Comparison of ENCODE assay signal across 23 cellular contexts in genomic region chr9:115025721-115026120, GRCh38.
DNase-seq lines count a peak whose midpoint lies in the region; ATAC-seq, FAIRE-seq and TF ChIP-seq lines count a peak whose summit lies in the region.
"Had no signal": no experiment of that assay in that cellular context is flagged by ENCODE, and none has a peak within 500 bp of the region (broad histone marks: within the 10 kb centered on the region; RNA-seq: fewer than 3 reads in every experiment).

No MANE protein-coding gene starts in this region.

- peak overlapping the region; percentile 96 for H2AK5ac ChIP-seq in trophoblast cell (ENCODE audit: low read length)

- DNase-seq in breast epithelium (ENCODE audit: low spot score in 2 of 2) (no peak), MCF 10A (ENCODE audit: unreplicated experiment) (no peak), astrocyte (ENCODE audit: low read depth) (peak; percentile 61), trophoblast cell (no peak), COLO668 (lab: John Stamatoyannopoulos, UW; ENCODE audit: unreplicated experiment) (no peak), PC-9 (no peak)
- DNase-seq: 8988T, DMS53, HCEC 1CT, MV-4-11, NCI-H1105, NCI-H1436 treated with DMSO at 0.1 percent for 48 hours, NCI-H187 treated with DMSO at 0.1 percent for 48 hours, NCI-H2107, NCI-H446, NCI-H524 treated with DMSO at 0.1 percent for 48 hours, NCI-H774, Peyer's patch, SHP77 treated with DMSO at 0.1 percent for 48 hours had no signal

- H4K12ac ChIP-seq in trophoblast cell (ENCODE audit: low read depth, low read length), result no peak overlapping the region

- peaks cover 12% of the 10 kb centered on the region; the same call in 1 of the 2 replicates for H3F3A ChIP-seq in PC-9 (ENCODE audit: insufficient read depth, low read depth)

- BruUV-seq in MCF 10A (replicated peaks; lab: Mats Ljungman, UMichigan) (no TSS peak), PC-9 (replicated peaks; lab: Mats Ljungman, UMichigan) (no TSS peak)

- no peaks in the 10 kb centered on the region for H3K36me3 Mint-ChIP-seq in MCF 10A (ENCODE audit: insufficient read depth, unreplicated experiment)
- H3K36me3 Mint-ChIP-seq in astrocyte (ENCODE audit: low read depth, unreplicated experiment), result peaks cover 50% of the 10 kb centered on the region

- H3K23ac ChIP-seq in trophoblast cell (ENCODE audit: low read length), result no peak overlapping the region

- H3K9me2 ChIP-seq in PC-9 (ENCODE audit: insufficient read depth), result no peaks in the 10 kb centered on the region

- CTCF ChIA-PET in MCF 10A (lab: Yijun Ruan, JAX), result interaction anchor here (0.5 to 1.3 kb wide), 3 partner anchors 10 to 23 kb away, joined by 3 to 6 read pairs (median 3); no protein-coding TSS in a partner anchor
- CTCF ChIA-PET in PC-9 (lab: Charles Lee), result interaction anchor here (0.6 to 0.7 kb wide), 2 partner anchors 80 to 1638 kb away, joined by 3 read pairs; no protein-coding TSS in a partner anchor

- H3K27ac ChIP-seq in breast epithelium (peak overlapping the region; percentile 48 to 55), astrocyte (ENCODE audit: low read depth, low read length) (no peak overlapping the region), trophoblast cell (ENCODE audit: low read depth, low read length) (peak overlapping the region; percentile 94), PC-9 (no peak overlapping the region)
- H3K27ac ChIP-seq: HL-60 had no signal

- FAIRE-seq in astrocyte (lab: Jason Lieb, UNC), result no peak
- FAIRE-seq: GM12892, H1 had no signal

- H3K9me3 Mint-ChIP-seq in MCF 10A (ENCODE audit: unreplicated experiment) (no peaks in the 10 kb centered on the region), astrocyte (ENCODE audit: unreplicated experiment) (no peaks in the 10 kb centered on the region)

- no peaks in the 10 kb centered on the region for H3K27me3 Mint-ChIP-seq in MCF 10A (ENCODE audit: insufficient read depth, unreplicated experiment)
- H3K27me3 Mint-ChIP-seq in astrocyte (ENCODE audit: low read depth, unreplicated experiment), result no peaks in the 10 kb centered on the region

- H3K79me2 ChIP-seq in astrocyte (ENCODE audit: insufficient read depth, low read length), result no peaks in the 10 kb centered on the region
- peaks cover 5% of the 10 kb centered on the region for H3K79me2 ChIP-seq in trophoblast cell (ENCODE audit: control insufficient read depth, insufficient read depth, low read length, poor library complexity)
- H3K79me2 ChIP-seq in PC-9 (ENCODE audit: low read depth), result no peaks in the 10 kb centered on the region

- H3K4me1 ChIP-seq in breast epithelium (peaks cover 0 to 3% of the 10 kb centered on the region in 2 donors), astrocyte (ENCODE audit: insufficient read depth, low read length) (peaks cover 33% of the 10 kb centered on the region), trophoblast cell (ENCODE audit: control insufficient read depth in 1 of 2, insufficient read depth in 2 of 2, low read length in 2 of 2) (peaks cover 15 to 23% of the 10 kb centered on the region in 2 experiments), PC-9 (replicated peaks; ENCODE audit: insufficient read depth) (peaks cover 14% of the 10 kb centered on the region)
- H3K4me1 ChIP-seq: Peyer's patch had no signal

- H3K79me1 ChIP-seq in trophoblast cell (ENCODE audit: low read length), result peaks cover 33% of the 10 kb centered on the region

- H3K4me2 ChIP-seq in astrocyte (ENCODE audit: low read length), result no peak overlapping the region
- no peak overlapping the region for H3K4me2 ChIP-seq in trophoblast cell (ENCODE audit: low read length)
- no peak overlapping the region for H3K4me2 ChIP-seq in PC-9

- peak overlapping the region; percentile 95 for H2BK12ac ChIP-seq in trophoblast cell (ENCODE audit: low read length)

- H4K8ac ChIP-seq in trophoblast cell (ENCODE audit: low read depth, low read length), result peak overlapping the region; percentile 62

- H3K4me3 Mint-ChIP-seq in MCF 10A (ENCODE audit: unreplicated experiment) (no peak overlapping the region), astrocyte (ENCODE audit: unreplicated experiment) (no peak overlapping the region)

- H2BK5ac ChIP-seq in trophoblast cell (ENCODE audit: low read depth, low read length, poor library complexity), result peak overlapping the region; percentile 91

- H3K36me3 ChIP-seq in breast epithelium, result no peaks in the 10 kb centered on the region
- peaks cover 54% of the 10 kb centered on the region for H3K36me3 ChIP-seq in astrocyte (ENCODE audit: insufficient read depth, low read length)
- H3K36me3 ChIP-seq in trophoblast cell (ENCODE audit: control insufficient read depth in 1 of 2, insufficient read depth in 2 of 2, low read length in 2 of 2), result peaks cover 15 to 26% of the 10 kb centered on the region in 2 experiments
- no peaks in the 10 kb centered on the region for H3K36me3 ChIP-seq in PC-9 (ENCODE audit: low read depth)

- peak overlapping the region; percentile 96 for H2BK120ac ChIP-seq in trophoblast cell (ENCODE audit: insufficient read depth, low read length, poor library complexity)

- ATAC-seq in HG03439 (IDR thresholded peaks at IDR 0.05; ENCODE audit: unreplicated experiment), result no peak

- H3K9me3 ChIP-seq in breast epithelium, result no peaks in the 10 kb centered on the region
- H3K9me3 ChIP-seq in astrocyte (ENCODE audit: insufficient read depth, low read depth, low read length), result no peaks in the 10 kb centered on the region
- H3K9me3 ChIP-seq in trophoblast cell (ENCODE audit: insufficient read depth, low read depth, low read length), result no peaks in the 10 kb centered on the region
- no peaks in the 10 kb centered on the region for H3K9me3 ChIP-seq in PC-9 (ENCODE audit: insufficient read depth, low read depth)
- H3K9me3 ChIP-seq: Peyer's patch had no signal

- H3K18ac ChIP-seq in trophoblast cell (ENCODE audit: low read length), result peak overlapping the region; percentile 82

- H3K27ac Mint-ChIP-seq in MCF 10A (ENCODE audit: low read depth, unreplicated experiment) (no peak overlapping the region), astrocyte (ENCODE audit: unreplicated experiment) (peak overlapping the region; percentile 2)

- H3K4ac ChIP-seq in trophoblast cell (ENCODE audit: low read depth, low read length), result peak overlapping the region; percentile 66

- intact Hi-C loops in breast epithelium (cut with DNase I; ENCODE audit: low total_unique reads) (no loop called here), MCF 10A (cut with micrococcal nuclease) (no loop called here), PC-9 (cut with micrococcal nuclease; ENCODE audit: unreplicated experiment) (loop anchor here (1.0 kb wide), 4 partner anchors 96 to 348 kb away; no protein-coding TSS in a partner anchor)

- peak overlapping the region; percentile 82 for H3K14ac ChIP-seq in trophoblast cell (ENCODE audit: low read length)

- no peak for TF ChIP-seq POLR2A in breast epithelium (IDR thresholded peaks at IDR 0.05)

- H4K91ac ChIP-seq in trophoblast cell (ENCODE audit: low read depth, low read length), result peak overlapping the region; percentile 83

- TF ChIP-seq CTCF in breast epithelium (IDR thresholded peaks at IDR 0.05) (no peak), MCF 10A (IDR thresholded peaks at IDR 0.05; ENCODE audit: unreplicated experiment) (no peak), astrocyte (IDR thresholded peaks at IDR 0.05; ENCODE audit: insufficient read depth, low read depth, low read length) (no peak), PC-9 (conservative IDR thresholded peaks at IDR 0.05) (no peak)

- H2AFZ ChIP-seq in astrocyte (ENCODE audit: low read depth, low read length), result no peak overlapping the region
- H2AFZ ChIP-seq in trophoblast cell (ENCODE audit: insufficient read depth, low read length, poor library complexity), result no peak overlapping the region
- no peak overlapping the region for H2AFZ ChIP-seq in PC-9

- POLR2A ChIA-PET in MCF 10A (lab: Yijun Ruan, JAX) (no interaction called here), PC-9 (lab: Charles Lee; ENCODE audit: unreplicated experiment) (interaction anchor here (0.6 kb wide), 1 partner anchor 10 kb away, joined by 5 read pairs; no protein-coding TSS in a partner anchor)

- H3K4me1 Mint-ChIP-seq in MCF 10A (ENCODE audit: insufficient read depth, unreplicated experiment), result no peaks in the 10 kb centered on the region
- peaks cover 31% of the 10 kb centered on the region for H3K4me1 Mint-ChIP-seq in astrocyte (ENCODE audit: low read depth, unreplicated experiment)

- H3K27me3 ChIP-seq in breast epithelium (no peaks in the 10 kb centered on the region), astrocyte (ENCODE audit: insufficient read depth, low read length) (no peaks in the 10 kb centered on the region), trophoblast cell (ENCODE audit: insufficient read depth, low read length) (no peaks in the 10 kb centered on the region), PC-9 (ENCODE audit: insufficient read depth, low read depth) (no peaks in the 10 kb centered on the region)
- H3K27me3 ChIP-seq: Peyer's patch had no signal

- H3K9ac ChIP-seq in astrocyte (ENCODE audit: low read length) (no peak overlapping the region), trophoblast cell (ENCODE audit: low read length) (no peak overlapping the region)

- H4K20me1 ChIP-seq in astrocyte (ENCODE audit: insufficient read depth, low read length), result no peaks in the 10 kb centered on the region
- no peaks in the 10 kb centered on the region for H4K20me1 ChIP-seq in PC-9 (ENCODE audit: insufficient read depth)

- H3K4me3 ChIP-seq in breast epithelium (no peak overlapping the region), astrocyte (ENCODE audit: insufficient read depth, low read depth, low read length) (no peak overlapping the region), trophoblast cell (ENCODE audit: low read depth, low read length) (no peak overlapping the region), PC-9 (no peak overlapping the region)
- H3K4me3 ChIP-seq: Peyer's patch had no signal

Comparison
In these comparisons a context has a peak if more than half of its experiments do, and no peak if none do; other contexts are left out.
1. H3K27ac ChIP-seq: peak in breast epithelium (2 of 2) and trophoblast cell (single experiment); none in astrocyte (single experiment) and PC-9 (single experiment).